ENCODE assay signal across 17 cellular contexts in genomic region chr2:203446071-203446481, GRCh38.
DNase-seq lines count a peak whose midpoint lies in the region; TF ChIP-seq lines count a peak whose summit lies in the region.
"Had no signal": no experiment of that assay in that cellular context is flagged by ENCODE, and none has a peak within 500 bp of the region (broad histone marks: within the 10 kb centered on the region; RNA-seq: fewer than 3 reads in every experiment).

No MANE protein-coding gene starts in this region.

- H3K79me2 ChIP-seq in osteoblast (ENCODE audit: insufficient read depth, low read length) = peaks cover 23% of the 10 kb centered on the region
- no peaks in the 10 kb centered on the region for H3K79me2 ChIP-seq in Karpas-422 (ENCODE audit: low read length)

- no peak overlapping the region for H2AFZ ChIP-seq in osteoblast (ENCODE audit: low read length)
- H2AFZ ChIP-seq in Karpas-422 (ENCODE audit: low read length) = no peak overlapping the region

- H3K4me1 ChIP-seq in osteoblast (ENCODE audit: insufficient read depth, low read length) (peaks cover 20% of the 10 kb centered on the region), colonic mucosa (no peaks in the 10 kb centered on the region), Karpas-422 (ENCODE audit: low read length) (no peaks in the 10 kb centered on the region)
- H3K4me1 ChIP-seq: ascending aorta had no signal

- intact Hi-C loops in colonic mucosa (cut with DNase I) = no loop called here

- no peaks in the 10 kb centered on the region for H4K20me1 ChIP-seq in osteoblast (ENCODE audit: insufficient read depth, low read length)
- no peaks in the 10 kb centered on the region for H4K20me1 ChIP-seq in Karpas-422 (ENCODE audit: insufficient read depth, low read depth, low read length)

- H3K27ac ChIP-seq in osteoblast (ENCODE audit: low read depth, low read length) (peak overlapping the region; percentile 77), colonic mucosa (no peak overlapping the region), Karpas-422 (ENCODE audit: low read length) (no peak overlapping the region)
- H3K27ac ChIP-seq: 22Rv1, neutrophil had no signal

- no peak overlapping the region for H3K9ac ChIP-seq in colonic mucosa (ENCODE audit: low read depth in 2 of 2, low read length in 2 of 2)
- H3K9ac ChIP-seq in Karpas-422 (ENCODE audit: low read length) = no peak overlapping the region

- H3K4me3 ChIP-seq in osteoblast (ENCODE audit: insufficient read depth, low read length) (no peak overlapping the region), colonic mucosa (no peak overlapping the region), Karpas-422 (ENCODE audit: low read length) (no peak overlapping the region)
- H3K4me3 ChIP-seq: ascending aorta had no signal

- H3K27me3 ChIP-seq in osteoblast (ENCODE audit: insufficient read depth, low read length) (no peaks in the 10 kb centered on the region), colonic mucosa (no peaks in the 10 kb centered on the region), Karpas-422 (ENCODE audit: low read length) (no peaks in the 10 kb centered on the region)
- H3K27me3 ChIP-seq: ascending aorta, neutrophil had no signal

- TF ChIP-seq CTCF in osteoblast (IDR thresholded peaks at IDR 0.05; ENCODE audit: extremely low read depth, low read depth, low read length) (no peak), colonic mucosa (IDR thresholded peaks at IDR 0.05) (no peak)

- H3K36me3 ChIP-seq in osteoblast (ENCODE audit: insufficient read depth, low read length) (peaks cover 89% of the 10 kb centered on the region), colonic mucosa (no peaks in the 10 kb centered on the region), Karpas-422 (ENCODE audit: insufficient read depth, low read length) (no peaks in the 10 kb centered on the region)
- H3K36me3 ChIP-seq: neutrophil had no signal

- H3K9me3 ChIP-seq in osteoblast (ENCODE audit: low read depth, low read length) (no peaks in the 10 kb centered on the region), colonic mucosa (no peaks in the 10 kb centered on the region), Karpas-422 (ENCODE audit: low read length) (no peaks in the 10 kb centered on the region)
- H3K9me3 ChIP-seq: ascending aorta, neutrophil had no signal

- DNase-seq in NOMO-1 treated with DMSO at 0.1 percent for 48 hours (lab: John Stamatoyannopoulos, UW; ENCODE audit: unreplicated experiment) (peak; percentile 5), NOMO-1 treated with dmso at 0.1 percent for 144 hours (lab: John Stamatoyannopoulos, UW; ENCODE audit: unreplicated experiment) (no peak), RKO (ENCODE audit: low spot score) (peak; percentile 68), dermis blood vessel endothelial cell (peak; percentile 82), osteoblast (ENCODE audit: insufficient read length, low spot score, missing footprints) (no peak), colonic mucosa (no peak), Karpas-422 (no peak)
- DNase-seq in activated effector memory CD4-positive, alpha-beta T cell treated with anti-CD3 and anti-CD28 coated beads, Interleukin-2, amount 50 U/mL, for 16 hours = no peak
- DNase-seq: activated CD8-positive, alpha-beta memory T cell treated with anti-CD3 and anti-CD28 coated beads for 24 hours; DMS53; kidney; NCI-H748 treated with DMSO at 0.1 percent for 48 hours; stimulated activated CD4-positive, alpha-beta T cell treated with anti-CD3 and anti-CD28 coated beads, Interleukin-4, amount 100 ng/mL, for 24 hours; T-cell had no signal

- H3K4me2 ChIP-seq in osteoblast (ENCODE audit: insufficient read depth, low read length) (peak overlapping the region; percentile 19), Karpas-422 (ENCODE audit: low read depth, low read length, poor library complexity, severe bottlenecking) (no peak overlapping the region)

- no peaks in the 10 kb centered on the region for H3K9me2 ChIP-seq in Karpas-422 (replicated peaks; ENCODE audit: insufficient read depth, low read length)

Comparison
In these comparisons a context has a peak if more than half of its experiments do, and no peak if none do; other contexts are left out.
1. DNase-seq: peak in NOMO-1 treated with DMSO at 0.1 percent for 48 hours (single experiment), RKO (single experiment) and dermis blood vessel endothelial cell (single experiment); none in NOMO-1 treated with dmso at 0.1 percent for 144 hours (single experiment), osteoblast (single experiment), activated effector memory CD4-positive, alpha-beta T cell treated with anti-CD3 and anti-CD28 coated beads, Interleukin-2, amount 50 U/mL, for 16 hours (single experiment), colonic mucosa (single experiment) and Karpas-422 (single experiment).